Comparison of ENCODE assay signal across 1 cellular context in the genomic region with DNA sequence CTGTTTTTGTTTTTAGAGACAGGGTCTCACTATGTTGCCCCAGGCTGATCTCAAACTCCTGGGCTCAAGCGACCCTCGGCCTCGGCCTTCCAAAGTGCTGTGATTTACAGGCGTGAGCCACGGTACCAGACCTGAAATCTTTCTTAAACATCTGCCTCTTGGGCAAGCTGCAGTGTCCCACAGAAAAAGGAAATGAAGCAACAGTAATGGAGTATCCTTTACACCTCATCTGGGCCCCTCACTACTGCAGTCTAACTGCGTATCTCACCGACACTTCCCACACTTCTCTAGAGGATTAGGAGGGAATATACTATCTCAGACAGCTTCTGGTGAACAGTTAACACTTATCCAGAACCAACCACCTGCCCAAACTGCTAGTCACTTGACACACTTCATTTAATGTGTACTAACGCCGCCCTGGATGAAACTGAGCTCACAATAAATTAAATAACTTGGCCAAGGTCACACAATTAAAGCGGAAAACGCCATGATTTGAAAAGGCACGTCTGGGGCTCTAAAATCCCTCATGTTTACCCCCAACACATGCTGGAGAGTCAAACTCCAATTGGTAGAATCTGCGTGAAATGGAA.
TF ChIP-seq lines count a peak whose summit lies in the region.

No MANE protein-coding gene starts in this region.

TF ChIP-seq in GM12878, 131 proteins besides CTCF, POLR2A, EP300 and RAD21 (continued from another document):
- TF ChIP-seq JUND (IDR thresholded peaks at IDR 0.05; ENCODE audit: low read depth, low read length), result no peak
TF ChIP-seq in GM12878: peak in this region for 0.
